25 cellular contexts compared by ENCODE assay signal in the genomic region with DNA sequence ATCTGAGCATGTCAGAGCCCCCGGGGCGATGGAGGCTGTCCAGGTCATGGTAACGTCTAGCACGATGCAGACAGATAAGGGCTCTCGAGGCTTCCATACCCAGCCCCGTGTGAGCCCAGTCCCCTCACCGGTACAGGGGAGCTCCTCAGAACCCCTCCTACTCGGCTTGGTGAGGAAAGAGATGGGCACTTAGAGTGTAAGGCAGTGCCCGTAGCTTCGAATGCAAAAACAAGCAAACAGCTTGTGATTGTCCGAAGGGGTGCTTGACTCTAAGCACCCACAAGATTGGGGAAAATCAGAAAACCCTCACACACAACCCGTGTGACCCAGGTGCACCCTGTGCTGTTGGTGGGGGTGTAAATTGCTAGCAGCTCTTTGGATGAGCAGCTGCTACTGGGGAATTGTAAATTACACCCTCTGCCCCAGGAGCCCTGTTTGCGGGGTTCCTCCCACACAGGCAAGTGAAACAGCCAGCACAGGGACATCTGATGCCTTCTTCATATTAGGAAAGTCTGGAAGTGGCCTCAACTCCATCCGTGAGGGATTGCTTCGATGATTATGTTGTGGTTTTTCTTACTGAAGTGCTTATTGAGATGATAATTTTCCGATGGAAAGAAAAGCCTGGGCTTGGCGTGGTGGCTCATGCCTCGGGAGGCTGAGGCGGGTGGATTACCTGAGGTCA. TPM values are rescaled to one million over a fixed set of nuclear protein-coding genes. Genes with fewer than 3 reads are reported as not detected.
DNase-seq lines count a peak whose midpoint lies in the region; ATAC-seq and TF ChIP-seq lines count a peak whose summit lies in the region.
"Had no signal": no experiment of that assay in that cellular context is flagged by ENCODE, and none has a peak within 500 bp of the region (broad histone marks: within the 10 kb centered on the region; RNA-seq: fewer than 3 reads in every experiment).

No MANE protein-coding gene starts in this region.

- TF ChIP-seq POLR2A in uterus (IDR thresholded peaks at IDR 0.05) = no peak

- H3K4me1 ChIP-seq in mesenchymal stem cell (ENCODE audit: control insufficient read depth, insufficient read depth, low read depth, low read length) (peaks cover 37% of the 10 kb centered on the region), uterus (peaks cover 0 to 9% of the 10 kb centered on the region in 2 donors)

- no peak overlapping the region for H3K23ac ChIP-seq in mesenchymal stem cell (ENCODE audit: low read length in 2 of 2)

- no peak overlapping the region for H3K18ac ChIP-seq in mesenchymal stem cell (ENCODE audit: low read depth in 1 of 2, low read length in 2 of 2)

- peak overlapping the region; percentile 22 for H3K27ac Mint-ChIP-seq in activated T-cell treated with anti-CD3 and anti-CD28 coated beads, Interleukin-2, amount 50 U/mL, for 24 hours
- H3K27ac Mint-ChIP-seq in WTC11 = 0 out of 2 replicates have a peak overlapping the region, but pooled peaks have one; percentile 27
- H3K27ac Mint-ChIP-seq in activated CD4-positive, alpha-beta T cell treated with anti-CD3 and anti-CD28 coated beads for 36 hours = no peak overlapping the region
- H3K27ac Mint-ChIP-seq: activated naive CD8-positive, alpha-beta T cell had no signal

- H3K79me1 ChIP-seq in mesenchymal stem cell (replicated peaks; ENCODE audit: low read length, poor library complexity, severe bottlenecking) = peaks cover 12% of the 10 kb centered on the region

- H3K9me3 Mint-ChIP-seq in activated T-cell treated with anti-CD3 and anti-CD28 coated beads, Interleukin-2, amount 50 U/mL, for 24 hours = no peaks in the 10 kb centered on the region
- peaks cover 5% of the 10 kb centered on the region; the same call in 1 of the 2 replicates for H3K9me3 Mint-ChIP-seq in WTC11
- no peaks in the 10 kb centered on the region for H3K9me3 Mint-ChIP-seq in activated CD4-positive, alpha-beta T cell treated with anti-CD3 and anti-CD28 coated beads for 36 hours (ENCODE audit: low read depth)

- no peak overlapping the region for H2BK120ac ChIP-seq in mesenchymal stem cell (ENCODE audit: low read depth, low read length)

- no peaks in the 10 kb centered on the region for H3K27me3 Mint-ChIP-seq in activated T-cell treated with anti-CD3 and anti-CD28 coated beads, Interleukin-2, amount 50 U/mL, for 24 hours
- no peaks in the 10 kb centered on the region for H3K27me3 Mint-ChIP-seq in WTC11 (ENCODE audit: low read depth)
- no peaks in the 10 kb centered on the region for H3K27me3 Mint-ChIP-seq in activated CD4-positive, alpha-beta T cell treated with anti-CD3 and anti-CD28 coated beads for 36 hours
- H3K27me3 Mint-ChIP-seq: activated naive CD8-positive, alpha-beta T cell had no signal

- no peak overlapping the region for H3K4me2 ChIP-seq in mesenchymal stem cell (ENCODE audit: low read length, poor library complexity, severe bottlenecking)

- no peak for ATAC-seq in WTC11
- no peak for ATAC-seq in activated CD4-positive, alpha-beta T cell treated with anti-CD3 and anti-CD28 coated beads for 36 hours
- no peak for ATAC-seq in GM19452 (IDR thresholded peaks at IDR 0.05; ENCODE audit: unreplicated experiment)
- ATAC-seq: esophagus mucosa, left lobe of liver had no signal

- intact Hi-C loops in uterus (cut with DNase I; ENCODE audit: low total_unique reads) = no loop called here
- intact Hi-C loops in activated CD4-positive, alpha-beta T cell treated with anti-CD3 and anti-CD28 coated beads for 36 hours (cut with DNase I, micrococcal nuclease) = loop anchor here in 1 of 2 experiments (10.0 kb wide), 1 partner anchor 752 kb away; the partner anchor contains the start of genes SAFB and SAFB2

- H2BK12ac ChIP-seq in mesenchymal stem cell (ENCODE audit: low read length in 2 of 2) = no peak overlapping the region

- peaks cover 10% of the 10 kb centered on the region for H3K4me1 Mint-ChIP-seq in activated T-cell treated with anti-CD3 and anti-CD28 coated beads, Interleukin-2, amount 50 U/mL, for 24 hours (ENCODE audit: low read depth)
- H3K4me1 Mint-ChIP-seq in WTC11 = peaks cover 17% of the 10 kb centered on the region
- peaks cover 9% of the 10 kb centered on the region for H3K4me1 Mint-ChIP-seq in activated CD4-positive, alpha-beta T cell treated with anti-CD3 and anti-CD28 coated beads for 36 hours

- H2AK5ac ChIP-seq in mesenchymal stem cell (ENCODE audit: low read length, severe bottlenecking) = peak overlapping the region; percentile 56

- POLR2A ChIA-PET in WTC11 (lab: Charles Lee) = interaction anchor here (1.6 kb wide), 1 partner anchor 17 kb away, joined by 4 read pairs; the partner anchor contains the start of gene GTF2F1
- POLR2A ChIA-PET in activated CD4-positive, alpha-beta T cell treated with anti-CD3 and anti-CD28 coated beads for 36 hours (lab: Charles Lee) = no interaction called here

- H3K4ac ChIP-seq in mesenchymal stem cell (ENCODE audit: low read depth in 1 of 2, low read length in 2 of 2) = no peak overlapping the region

- H3K27me3 ChIP-seq in mesenchymal stem cell (ENCODE audit: control insufficient read depth in 1 of 2, insufficient read depth in 1 of 2, low read length in 2 of 2) (no peaks in the 10 kb centered on the region), uterus (no peaks in the 10 kb centered on the region)

- H3K9ac ChIP-seq in mesenchymal stem cell (ENCODE audit: low read length) = peak overlapping the region; percentile 9

- H3K4me3 ChIP-seq in mesenchymal stem cell (ENCODE audit: insufficient read depth in 1 of 2, low read depth in 1 of 2, low read length in 2 of 2) = no peak overlapping the region
- H3K4me3 ChIP-seq in uterus = no peak overlapping the region

- no peak overlapping the region for H4K91ac ChIP-seq in mesenchymal stem cell (ENCODE audit: low read length)

- H2BK5ac ChIP-seq in mesenchymal stem cell (ENCODE audit: low read depth, low read length, poor library complexity, severe bottlenecking) = no peak overlapping the region

- no peak overlapping the region for H4K8ac ChIP-seq in mesenchymal stem cell (ENCODE audit: low read length)

- peaks cover 33 to 58% of the 10 kb centered on the region in 2 experiments for H3K36me3 ChIP-seq in mesenchymal stem cell (ENCODE audit: control insufficient read depth in 1 of 2, insufficient read depth in 2 of 2, low read depth in 1 of 2, low read length in 2 of 2)
- no peaks in the 10 kb centered on the region for H3K36me3 ChIP-seq in uterus

- H3K27ac ChIP-seq in mesenchymal stem cell (ENCODE audit: low read length, poor library complexity, severe bottlenecking) = no peak overlapping the region
- peak overlapping the region; percentile 8 to 16 for H3K27ac ChIP-seq in uterus

- no peak overlapping the region for H3K14ac ChIP-seq in mesenchymal stem cell (ENCODE audit: low read length in 2 of 2)

- no peak for TF ChIP-seq CTCF in WTC11 (IDR thresholded peaks at IDR 0.05)
- TF ChIP-seq CTCF in uterus (IDR thresholded peaks at IDR 0.05) = no peak

- DNase-seq in activated T-cell treated with anti-CD3 and anti-CD28 coated beads, Interleukin-2, amount 50 U/mL, for 24 hours = no peak
- no peak for DNase-seq in activated T-cell treated with anti-CD3 and anti-CD28 coated beads, Interleukin-2, amount 50 U/mL, for 48 hours
- no peak for DNase-seq in WTC11 (ENCODE audit: low spot score)
- no peak for DNase-seq in mesenchymal stem cell
- DNase-seq in uterus = no peak
- DNase-seq in COLO668 (lab: John Stamatoyannopoulos, UW; ENCODE audit: unreplicated experiment) = no peak
- DNase-seq in activated CD4-positive, alpha-beta T cell treated with anti-CD3 and anti-CD28 coated beads for 36 hours = no peak
- DNase-seq: effector CD8-positive, alpha-beta T cell; GF-D8; KG1; MV-4-11; NCI-H187 treated with DMSO at 0.1 percent for 48 hours; NCI-H510A treated with DMSO at 0.1 percent for 48 hours; NK-92 treated with Interleukin-12 subunit alpha and Interleukin-12 subunit beta, amount 100 ng/mL, for 24 hours; RPMI8226; stimulated activated CD4-positive, alpha-beta T cell treated with anti-CD3 and anti-CD28 coated beads, Interleukin-12 subunit alpha, Interleukin-12 subunit beta, amount 100 ng/mL, for 4 hours; substantia nigra; SW 1271 had no signal

- no peak overlapping the region for H2AFZ ChIP-seq in mesenchymal stem cell (ENCODE audit: low read depth, low read length)

- H3K36me3 Mint-ChIP-seq in activated T-cell treated with anti-CD3 and anti-CD28 coated beads, Interleukin-2, amount 50 U/mL, for 24 hours (ENCODE audit: low read depth) = peaks cover 44% of the 10 kb centered on the region
- H3K36me3 Mint-ChIP-seq in WTC11 = peaks cover 26% of the 10 kb centered on the region
- peaks cover 20% of the 10 kb centered on the region for H3K36me3 Mint-ChIP-seq in activated CD4-positive, alpha-beta T cell treated with anti-CD3 and anti-CD28 coated beads for 36 hours (ENCODE audit: low read depth)

- H3K9me3 ChIP-seq in mesenchymal stem cell (ENCODE audit: control insufficient read depth, low read length) = peaks cover 9% of the 10 kb centered on the region
- H3K9me3 ChIP-seq in uterus = no peaks in the 10 kb centered on the region

- no peak overlapping the region for H3K4me3 Mint-ChIP-seq in activated T-cell treated with anti-CD3 and anti-CD28 coated beads, Interleukin-2, amount 50 U/mL, for 24 hours
- H3K4me3 Mint-ChIP-seq in WTC11 = no peak overlapping the region
- no peak overlapping the region for H3K4me3 Mint-ChIP-seq in activated CD4-positive, alpha-beta T cell treated with anti-CD3 and anti-CD28 coated beads for 36 hours
- H3K4me3 Mint-ChIP-seq: activated naive CD8-positive, alpha-beta T cell had no signal

- CTCF ChIA-PET in WTC11 (lab: Charles Lee) = no interaction called here
- CTCF ChIA-PET in activated CD4-positive, alpha-beta T cell treated with anti-CD3 and anti-CD28 coated beads for 36 hours (lab: Charles Lee) = interaction anchor here (0.6 to 1.2 kb wide), 4 partner anchors 36 to 619 kb away, joined by 3 read pairs; no protein-coding TSS in a partner anchor

- 85% methylated on average over 15 of the region's 19 CpGs for WGBS in mesenchymal stem cell

- no peak overlapping the region for H2BK15ac ChIP-seq in mesenchymal stem cell (ENCODE audit: low read depth, poor library complexity, severe bottlenecking)

RNA-seq across cellular contexts. Expression of gene PSPN, which starts 0.9 kb away (rescaled TPM):
- total RNA-seq in WTC11 (2021) (1.9 to 3.5 TPM (median 2.9 TPM) in 3 replicates), uterus (1 to 10 TPM in 2 of 4 donors, under 1 TPM in 1, not detected in 1; 0.26 to 2.2 (median 1.8) TPM)
- 0.97 TPM for polyA plus RNA-seq in mesenchymal stem cell (2013, experiment 1 of 2)
- 0.82 TPM for polyA plus RNA-seq in mesenchymal stem cell (2013, experiment 2 of 2)
- total RNA-seq in activated CD4-positive, alpha-beta T cell treated with anti-CD3 and anti-CD28 coated beads for 36 hours = 1 to 10 TPM; 1.4 to 1.8 TPM

RNA-seq across cellular contexts. Expression of gene ALKBH7, which starts 4.1 kb away (rescaled TPM):
- total RNA-seq in WTC11 (2021) = 96.4 to 119 TPM (median 114 TPM) in 3 replicates
- 46.0 TPM for polyA plus RNA-seq in mesenchymal stem cell (2013, experiment 1 of 2)
- polyA plus RNA-seq in mesenchymal stem cell (2013, experiment 2 of 2) = 44.8 TPM
- total RNA-seq in uterus = 10 to 100 TPM; 17.4 to 84.8 (median 42.7) TPM
- total RNA-seq in activated CD4-positive, alpha-beta T cell treated with anti-CD3 and anti-CD28 coated beads for 36 hours = 10 to 100 TPM; 22.8 to 44.7 TPM

RNA-seq across cellular contexts. Expression of gene CLPP, which starts 15.3 kb away (rescaled TPM):
- total RNA-seq in WTC11 (2021) = 86.2 to 95.8 TPM (median 91.9 TPM) in 3 replicates
- 159 TPM for polyA plus RNA-seq in mesenchymal stem cell (2013, experiment 1 of 2)
- 167 TPM for polyA plus RNA-seq in mesenchymal stem cell (2013, experiment 2 of 2)
- 10 to 100 TPM; 23.9 to 99.7 (median 52.1) TPM for total RNA-seq in uterus
- 100 to 1,000 TPM; 197 to 245 TPM for total RNA-seq in activated CD4-positive, alpha-beta T cell treated with anti-CD3 and anti-CD28 coated beads for 36 hours

RNA-seq across cellular contexts. Expression of gene GTF2F1, which starts 16.3 kb away (rescaled TPM):
- total RNA-seq in WTC11 (2021) (61.5 to 62.9 TPM (median 62.4 TPM) in 3 replicates), uterus (10 to 100 TPM; 38.2 to 82.2 (median 61.8) TPM)
- 85.8 TPM for polyA plus RNA-seq in mesenchymal stem cell (2013, experiment 1 of 2)
- polyA plus RNA-seq in mesenchymal stem cell (2013, experiment 2 of 2) = 77.3 TPM
- 10 to 100 TPM; 60.9 to 78.5 TPM for total RNA-seq in activated CD4-positive, alpha-beta T cell treated with anti-CD3 and anti-CD28 coated beads for 36 hours

RNA-seq across cellular contexts. Expression of gene ACER1, which starts 43.2 kb away (rescaled TPM):
- total RNA-seq in WTC11 (2021) (not detected in 3 replicates), uterus (under 1 TPM in 1 of 4 donors, not detected in 3; 0.61 TPM)
- polyA plus RNA-seq in mesenchymal stem cell (2013, experiment 1 of 2) = 0.03 TPM
- not detected for polyA plus RNA-seq in mesenchymal stem cell (2013, experiment 2 of 2)
- not detected for total RNA-seq in activated CD4-positive, alpha-beta T cell treated with anti-CD3 and anti-CD28 coated beads for 36 hours
- total RNA-seq: A673; activated CD8-positive, alpha-beta memory T cell treated with anti-CD3 and anti-CD28 coated beads for 36 hours; renal cortical epithelial cell had no signal
